In genomic region chr2:70560452-70560851, GRCh38 we compare ENCODE assay signal across 1 cellular context.
TF ChIP-seq lines count a peak whose summit lies in the region.

No MANE protein-coding gene starts in this region.

TF ChIP-seq in HCT116, 20 proteins besides CTCF, POLR2A, EP300 and RAD21 (continued from another document):
- no peak for TF ChIP-seq SP1 (IDR thresholded peaks at IDR 0.05; ENCODE audit: low read depth)
